8 cellular contexts compared by ENCODE assay signal in genomic region chr22:44871782-44872181, GRCh38.
"Had no signal": no experiment of that assay in that cellular context is flagged by ENCODE, and none has a peak within 500 bp of the region (broad histone marks: within the 10 kb centered on the region; RNA-seq: fewer than 3 reads in every experiment).

No MANE protein-coding gene starts in this region.

- FAIRE-seq: HepG2 had no signal

- H3K36me3 ChIP-seq: HAP-1 had no signal

- H2AFZ ChIP-seq: GM23248 had no signal

- H3K9ac ChIP-seq: GM23248 had no signal

- H3K27ac ChIP-seq: GM23248, HL-60 had no signal

- DNase-seq: GM23248, GOT3, H7, KBM-7 had no signal

- H3K9me3 ChIP-seq: HAP-1 had no signal

- H3K4me3 ChIP-seq: GM23248, HAP-1 had no signal

- ATAC-seq: HCT116, HepG2 had no signal
